ENCODE assay signal across 21 cellular contexts in the genomic region with DNA sequence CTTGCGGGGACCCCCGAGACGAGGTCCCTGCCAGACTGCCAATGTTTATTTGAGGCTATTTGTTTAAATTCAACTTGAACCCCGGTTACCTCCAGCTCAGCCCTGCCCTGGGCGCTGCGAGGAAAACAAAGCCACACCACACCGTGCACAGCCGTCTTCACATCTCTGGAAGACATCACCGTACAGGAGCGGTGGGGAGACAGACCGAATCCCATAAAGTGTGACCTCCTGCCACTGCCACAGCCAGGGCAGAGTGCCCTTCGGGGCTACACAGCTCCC. TPM values are rescaled to one million over a fixed set of nuclear protein-coding genes. Genes with fewer than 3 reads are reported as not detected.
DNase-seq lines count a peak whose midpoint lies in the region; ATAC-seq, FAIRE-seq and TF ChIP-seq lines count a peak whose summit lies in the region.
"Had no signal": no experiment of that assay in that cellular context is flagged by ENCODE, and none has a peak within 500 bp of the region (broad histone marks: within the 10 kb centered on the region; RNA-seq: fewer than 3 reads in every experiment).

No MANE protein-coding gene starts in this region.

- H3K4me1 ChIP-seq in right cardiac atrium (ENCODE audit: control insufficient read depth, insufficient read depth, low read length) (no peaks in the 10 kb centered on the region), kidney (ENCODE audit: control insufficient read depth in 1 of 2, insufficient read depth in 1 of 2, low read depth in 1 of 2, low read length in 2 of 2) (peaks cover 0 to 3% of the 10 kb centered on the region in 2 donors), neural progenitor cell (peaks cover 17% of the 10 kb centered on the region), tibial artery (no peaks in the 10 kb centered on the region)

- peaks cover 17% of the 10 kb centered on the region for H4K20me1 ChIP-seq in neural progenitor cell (ENCODE audit: low read depth)

- no peak for TF ChIP-seq CTCF in kidney (IDR thresholded peaks at IDR 0.05; ENCODE audit: borderline replicate concordance, extremely low read depth, insufficient read depth)
- no peak for TF ChIP-seq CTCF in neural progenitor cell (IDR thresholded peaks at IDR 0.05)
- TF ChIP-seq CTCF in tibial artery (IDR thresholded peaks at IDR 0.05), result no peak
- TF ChIP-seq CTCF in Calu3 (IDR thresholded peaks at IDR 0.05; ENCODE audit: unreplicated experiment), result no peak

- H3K36me3 ChIP-seq in kidney (ENCODE audit: control insufficient read depth in 1 of 2, insufficient read depth in 2 of 2, low read length in 2 of 2) (no peaks in the 10 kb centered on the region), neural progenitor cell (no peaks in the 10 kb centered on the region), tibial artery (peaks cover 0 to 11% (median 0%) of the 10 kb centered on the region in 3 donors)

- H3K27ac Mint-ChIP-seq in neural progenitor cell (no peak overlapping the region), Calu3 (ENCODE audit: unreplicated experiment) (no peak overlapping the region)

- H3F3A ChIP-seq in neural progenitor cell (ENCODE audit: low read depth), result peaks cover 18% of the 10 kb centered on the region

- 86% methylated on average over 12 of the region's 12 CpGs for WGBS in right cardiac atrium

- H3K4me1 Mint-ChIP-seq in neural progenitor cell, result peaks cover 36% of the 10 kb centered on the region
- H3K4me1 Mint-ChIP-seq in Calu3 (ENCODE audit: low read depth, unreplicated experiment), result no peaks in the 10 kb centered on the region

- H3K27me3 Mint-ChIP-seq in neural progenitor cell (ENCODE audit: insufficient read depth, low read depth) (peaks cover 13% of the 10 kb centered on the region), Calu3 (ENCODE audit: unreplicated experiment) (peaks cover 19% of the 10 kb centered on the region)
- H3K27me3 Mint-ChIP-seq: CD8-positive, alpha-beta memory T cell had no signal

- H3K4me3 ChIP-seq in right cardiac atrium (ENCODE audit: low read length), result no peak overlapping the region
- H3K4me3 ChIP-seq in kidney (ENCODE audit: low read length in 2 of 2), result no peak overlapping the region
- H3K4me3 ChIP-seq in neural progenitor cell, result no peak overlapping the region
- H3K4me3 ChIP-seq in tibial artery, result no peak overlapping the region
- H3K4me3 ChIP-seq: GM23248 had no signal

- H3K9me3 ChIP-seq in right cardiac atrium (ENCODE audit: control insufficient read depth, low read length), result no peaks in the 10 kb centered on the region
- H3K9me3 ChIP-seq in kidney (ENCODE audit: control insufficient read depth in 1 of 2, low read length in 2 of 2), result no peaks in the 10 kb centered on the region
- no peaks in the 10 kb centered on the region for H3K9me3 ChIP-seq in neural progenitor cell (ENCODE audit: low read depth)
- H3K9me3 ChIP-seq in tibial artery, result no peaks in the 10 kb centered on the region

- intact Hi-C loops in right cardiac atrium (cut with DNase I) (no loop called here), Right ventricle myocardium inferior (cut with DNase I) (no loop called here), kidney (cut with DNase I) (no loop called here), tibial artery (cut with DNase I; ENCODE audit: low total_unique reads) (no loop called here), Calu3 (cut with micrococcal nuclease; ENCODE audit: unreplicated experiment) (no loop called here)

- ATAC-seq in right cardiac atrium (no peak), Right ventricle myocardium inferior (no peak)

- H3K4me3 Mint-ChIP-seq in neural progenitor cell, result no peak overlapping the region
- no peak overlapping the region for H3K4me3 Mint-ChIP-seq in Calu3 (ENCODE audit: low read depth, unreplicated experiment)

- no peak overlapping the region for H2AFZ ChIP-seq in neural progenitor cell (replicated peaks)
- H2AFZ ChIP-seq: GM23248 had no signal

- H3K36me3 Mint-ChIP-seq in neural progenitor cell (no peaks in the 10 kb centered on the region), Calu3 (ENCODE audit: insufficient read depth, unreplicated experiment) (no peaks in the 10 kb centered on the region)

- in situ Hi-C loops in G401 (cut with HindIII; ENCODE audit: low sequenced_read_pairs), result no loop called here

- peak in 2 of 3 donors; percentile 11 to 28 for DNase-seq in right cardiac atrium
- DNase-seq in Right ventricle myocardium inferior (ENCODE audit: missing footprints), result no peak
- peak; percentile 61 for DNase-seq in kidney
- DNase-seq in neural progenitor cell (ENCODE audit: low spot score), result no peak
- DNase-seq in tibial artery, result no peak
- no peak for DNase-seq in Calu3
- no peak for DNase-seq in G401 (ENCODE audit: low spot score)
- no peak for DNase-seq in cerebellar cortex (ENCODE audit: low spot score)
- DNase-seq: CD8-positive, alpha-beta memory T cell; GM23248; HCEC 1CT; IMR-90; Karpas-422; NCI-H1092; NCI-H1436 treated with DMSO at 0.1 percent for 48 hours; NCI-H2029 treated with DMSO at 0.1 percent for 48 hours; NCI-H748 treated with DMSO at 0.1 percent for 48 hours; SHP77 treated with DMSO at 0.1 percent for 48 hours had no signal

- no peaks in the 10 kb centered on the region for H3K27me3 ChIP-seq in right cardiac atrium (ENCODE audit: control insufficient read depth, insufficient read depth)
- peaks cover 19% of the 10 kb centered on the region for H3K27me3 ChIP-seq in neural progenitor cell
- no peaks in the 10 kb centered on the region for H3K27me3 ChIP-seq in tibial artery

- no peaks in the 10 kb centered on the region for H3K9me3 Mint-ChIP-seq in neural progenitor cell
- no peaks in the 10 kb centered on the region for H3K9me3 Mint-ChIP-seq in Calu3 (ENCODE audit: low read depth, unreplicated experiment)
- H3K9me3 Mint-ChIP-seq: CD8-positive, alpha-beta memory T cell had no signal

- CTCF ChIA-PET in Calu3 (lab: Charles Lee), result no interaction called here

- H3K27ac ChIP-seq in right cardiac atrium (ENCODE audit: low read length), result no peak overlapping the region
- H3K27ac ChIP-seq in kidney (ENCODE audit: low read depth in 2 of 2, low read length in 2 of 2), result no peak overlapping the region
- H3K27ac ChIP-seq in neural progenitor cell, result no peak overlapping the region
- no peak overlapping the region for H3K27ac ChIP-seq in tibial artery
- H3K27ac ChIP-seq: GM23248 had no signal

- peak overlapping the region; percentile 63 for H3K4me2 ChIP-seq in neural progenitor cell

- no peak for FAIRE-seq in kidney (lab: Jason Lieb, UNC)
- FAIRE-seq: D721Med, GM12892, GM18507 had no signal

- H3K9ac ChIP-seq in kidney (ENCODE audit: low read length in 2 of 2) (no peak overlapping the region), neural progenitor cell (no peak overlapping the region)
- H3K9ac ChIP-seq: GM23248 had no signal

- no TSS peak for BruUV-seq in Calu3 (replicated peaks; lab: Mats Ljungman, UMichigan)

- no peaks in the 10 kb centered on the region for H3K79me2 ChIP-seq in neural progenitor cell (ENCODE audit: low read depth)

RNA-seq across cellular contexts. Expression of gene PRKAG2, which starts 40.0 kb away (rescaled TPM):
- 100 to 1,000 TPM; 167 to 298 (median 211) TPM for total RNA-seq in right cardiac atrium
- polyA plus RNA-seq in right cardiac atrium, result 162 TPM
- 122 TPM for total RNA-seq in Right ventricle myocardium inferior
- total RNA-seq in kidney, result 40.7 TPM
- polyA plus RNA-seq in kidney (ENCODE audit: insufficient read depth, low read depth, low replicate concordance), result 40.9 TPM
- 11.1 and 11.4 TPM in 2 replicates for total RNA-seq in neural progenitor cell (ENCODE audit: low replicate concordance)
- 22.4 and 22.6 TPM in 2 replicates for total RNA-seq in Calu3 (2022)
- total RNA-seq in G401 (2014; rRNA removed; shearing (Covaris generic)), result 92.4 and 97.3 TPM in 2 replicates

Comparison
In these comparisons a context has a peak if more than half of its experiments do, and no peak if none do; other contexts are left out.
1. DNase-seq: peak in right cardiac atrium (2 of 3) and kidney (single experiment); none in Right ventricle myocardium inferior (single experiment), neural progenitor cell (single experiment), tibial artery (0 of 2), Calu3 (single experiment), G401 (single experiment) and cerebellar cortex (single experiment).